Comparison of ENCODE assay signal across 11 cellular contexts in genomic region chr19:19152668-19153384, GRCh38. TPM values are rescaled to one million over a fixed set of nuclear protein-coding genes. Genes with fewer than 3 reads are reported as not detected.
DNase-seq lines count a peak whose midpoint lies in the region; ATAC-seq and TF ChIP-seq lines count a peak whose summit lies in the region.
"Had no signal": no experiment of that assay in that cellular context is flagged by ENCODE, and none has a peak within 500 bp of the region (broad histone marks: within the 10 kb centered on the region; RNA-seq: fewer than 3 reads in every experiment).

No MANE protein-coding gene starts in this region.

- DNase-seq in Right ventricle myocardium inferior (ENCODE audit: missing footprints) (no peak), cardiac septum (ENCODE audit: low spot score) (no peak), neural crest cell (ENCODE audit: low read depth, low spot score) (no peak)
- DNase-seq: 8988T, C1 segment of cervical spinal cord, DMS 273 treated with DMSO at 0.1 percent for 48 hours, GOT3, NCI-H1436 treated with DMSO at 0.1 percent for 48 hours, NCI-H2081 treated with DMSO at 0.1 percent for 48 hours, NCI-H524 had no signal

- no peaks in the 10 kb centered on the region for H3K4me1 Mint-ChIP-seq in neural crest cell

- no peak overlapping the region for H3K4me3 Mint-ChIP-seq in neural crest cell

- ATAC-seq in Right ventricle myocardium inferior (peak; percentile 10), GM21528 (IDR thresholded peaks at IDR 0.05; ENCODE audit: low FRiP score, unreplicated experiment) (no peak)

- H3K27me3 Mint-ChIP-seq in neural crest cell (ENCODE audit: low read depth), result no peaks in the 10 kb centered on the region

- intact Hi-C loops in Right ventricle myocardium inferior (cut with DNase I), result no loop called here
- intact Hi-C loops in cardiac septum (cut with DNase I), result no loop called here

- no peaks in the 10 kb centered on the region for H3K36me3 Mint-ChIP-seq in neural crest cell (ENCODE audit: low read depth)

- H3K27ac Mint-ChIP-seq in neural crest cell (ENCODE audit: unreplicated experiment), result peak overlapping the region; percentile 86

- no peak for TF ChIP-seq CTCF in neural crest cell (conservative IDR thresholded peaks at IDR 0.05)

- H3K9me3 Mint-ChIP-seq in neural crest cell, result no peaks in the 10 kb centered on the region

RNA-seq across cellular contexts. Expression of gene TMEM161A, which starts 14.5 kb away (rescaled TPM):
- total RNA-seq in Right ventricle myocardium inferior (23.5 TPM), cardiac septum (12.2 TPM), neural crest cell (42.8 and 44.8 TPM in 2 replicates)

RNA-seq across cellular contexts. Expression of gene MEF2B, which starts 17.2 kb away (rescaled TPM):
- 1.4 TPM for total RNA-seq in Right ventricle myocardium inferior
- total RNA-seq in cardiac septum, result 0.67 TPM
- 1.4 and 1.5 TPM in 2 replicates for total RNA-seq in neural crest cell

RNA-seq across cellular contexts. Expression of gene BORCS8, which starts 39.1 kb away (rescaled TPM):
- total RNA-seq in Right ventricle myocardium inferior, result 19.5 TPM
- 27.1 TPM for total RNA-seq in cardiac septum
- 23.6 and 28.0 TPM in 2 replicates for total RNA-seq in neural crest cell

RNA-seq across cellular contexts. Expression of gene RFXANK, which starts 39.2 kb away (rescaled TPM):
- total RNA-seq in Right ventricle myocardium inferior, result 39.9 TPM
- 29.6 TPM for total RNA-seq in cardiac septum
- total RNA-seq in neural crest cell, result 107 and 111 TPM in 2 replicates

RNA-seq across cellular contexts. Expression of gene NR2C2AP, which starts 50.4 kb away (rescaled TPM):
- total RNA-seq in Right ventricle myocardium inferior (7.8 TPM), cardiac septum (6.1 TPM), neural crest cell (17.6 and 18.6 TPM in 2 replicates)
